1 cellular context compared by ENCODE assay signal in the genomic region with DNA sequence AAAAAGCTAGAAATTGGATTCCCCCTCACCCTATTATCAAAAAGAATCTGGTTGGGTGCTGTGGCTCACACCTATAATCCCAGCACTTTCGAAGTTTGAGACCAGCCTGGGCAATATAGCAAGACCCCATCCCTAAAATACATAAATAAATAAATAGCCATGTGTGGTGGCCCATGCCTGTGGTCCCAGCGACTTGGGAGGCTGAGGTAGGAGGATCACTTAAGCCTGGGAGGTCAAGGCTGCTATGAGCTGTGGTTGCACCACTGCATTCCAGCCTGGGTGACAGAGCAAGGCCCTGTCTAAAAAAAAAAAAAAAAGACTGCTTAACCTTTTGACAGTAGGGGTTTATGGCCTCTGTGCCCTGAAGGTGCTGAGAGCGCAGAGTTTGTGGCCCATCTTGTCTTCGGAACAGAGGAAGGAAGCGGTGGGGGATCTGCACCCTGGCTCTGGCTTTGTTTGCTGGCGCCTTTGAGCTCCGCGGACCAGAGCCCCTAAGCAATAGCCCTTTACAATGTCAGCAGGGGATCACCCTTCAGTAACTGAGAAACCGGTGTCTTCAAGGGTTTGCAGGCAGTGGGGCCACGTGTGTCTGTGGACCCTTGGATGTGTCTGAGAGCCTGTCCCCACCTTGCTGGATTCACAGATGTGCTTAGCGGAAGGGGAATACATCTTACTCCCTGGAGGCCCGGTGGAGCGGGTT.
TF ChIP-seq lines count a peak whose summit lies in the region.

No MANE protein-coding gene starts in this region.

TF ChIP-seq in GM23338, 12 proteins besides CTCF, POLR2A, EP300 and RAD21:
- TF ChIP-seq EZH2 (IDR thresholded peaks at IDR 0.05; ENCODE audit: low read depth, unreplicated experiment) (no peak), CREB1 (CRISPR knock-in tag; IDR thresholded peaks at IDR 0.05; ENCODE audit: low read depth) (no peak), POLR2AphosphoS5 (IDR thresholded peaks at IDR 0.05; ENCODE audit: low read depth) (no peak), ZNF114 (CRISPR knock-in tag; IDR thresholded peaks at IDR 0.05) (no peak), ZNF331 (CRISPR knock-in tag; IDR thresholded peaks at IDR 0.05; ENCODE audit: low read depth) (no peak), EZH2phosphoT487 (IDR thresholded peaks at IDR 0.05; ENCODE audit: unreplicated experiment) (no peak), REST (IDR thresholded peaks at IDR 0.05; ENCODE audit: unreplicated experiment) (no peak), JUNB (IDR thresholded peaks at IDR 0.05; ENCODE audit: unreplicated experiment) (no peak), STAT1 (IDR thresholded peaks at IDR 0.05; ENCODE audit: unreplicated experiment) (no peak), NANOG (IDR thresholded peaks at IDR 0.05; ENCODE audit: borderline replicate concordance) (no peak)
- TF ChIP-seq, protein P1, sequence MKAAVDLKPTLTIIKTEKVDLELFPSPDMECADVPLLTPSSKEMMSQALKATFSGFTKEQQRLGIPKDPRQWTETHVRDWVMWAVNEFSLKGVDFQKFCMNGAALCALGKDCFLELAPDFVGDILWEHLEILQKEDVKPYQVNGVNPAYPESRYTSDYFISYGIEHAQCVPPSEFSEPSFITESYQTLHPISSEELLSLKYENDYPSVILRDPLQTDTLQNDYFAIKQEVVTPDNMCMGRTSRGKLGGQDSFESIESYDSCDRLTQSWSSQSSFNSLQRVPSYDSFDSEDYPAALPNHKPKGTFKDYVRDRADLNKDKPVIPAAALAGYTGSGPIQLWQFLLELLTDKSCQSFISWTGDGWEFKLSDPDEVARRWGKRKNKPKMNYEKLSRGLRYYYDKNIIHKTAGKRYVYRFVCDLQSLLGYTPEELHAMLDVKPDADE (IDR thresholded peaks at IDR 0.05), result no peak
- TF ChIP-seq, protein P2, sequence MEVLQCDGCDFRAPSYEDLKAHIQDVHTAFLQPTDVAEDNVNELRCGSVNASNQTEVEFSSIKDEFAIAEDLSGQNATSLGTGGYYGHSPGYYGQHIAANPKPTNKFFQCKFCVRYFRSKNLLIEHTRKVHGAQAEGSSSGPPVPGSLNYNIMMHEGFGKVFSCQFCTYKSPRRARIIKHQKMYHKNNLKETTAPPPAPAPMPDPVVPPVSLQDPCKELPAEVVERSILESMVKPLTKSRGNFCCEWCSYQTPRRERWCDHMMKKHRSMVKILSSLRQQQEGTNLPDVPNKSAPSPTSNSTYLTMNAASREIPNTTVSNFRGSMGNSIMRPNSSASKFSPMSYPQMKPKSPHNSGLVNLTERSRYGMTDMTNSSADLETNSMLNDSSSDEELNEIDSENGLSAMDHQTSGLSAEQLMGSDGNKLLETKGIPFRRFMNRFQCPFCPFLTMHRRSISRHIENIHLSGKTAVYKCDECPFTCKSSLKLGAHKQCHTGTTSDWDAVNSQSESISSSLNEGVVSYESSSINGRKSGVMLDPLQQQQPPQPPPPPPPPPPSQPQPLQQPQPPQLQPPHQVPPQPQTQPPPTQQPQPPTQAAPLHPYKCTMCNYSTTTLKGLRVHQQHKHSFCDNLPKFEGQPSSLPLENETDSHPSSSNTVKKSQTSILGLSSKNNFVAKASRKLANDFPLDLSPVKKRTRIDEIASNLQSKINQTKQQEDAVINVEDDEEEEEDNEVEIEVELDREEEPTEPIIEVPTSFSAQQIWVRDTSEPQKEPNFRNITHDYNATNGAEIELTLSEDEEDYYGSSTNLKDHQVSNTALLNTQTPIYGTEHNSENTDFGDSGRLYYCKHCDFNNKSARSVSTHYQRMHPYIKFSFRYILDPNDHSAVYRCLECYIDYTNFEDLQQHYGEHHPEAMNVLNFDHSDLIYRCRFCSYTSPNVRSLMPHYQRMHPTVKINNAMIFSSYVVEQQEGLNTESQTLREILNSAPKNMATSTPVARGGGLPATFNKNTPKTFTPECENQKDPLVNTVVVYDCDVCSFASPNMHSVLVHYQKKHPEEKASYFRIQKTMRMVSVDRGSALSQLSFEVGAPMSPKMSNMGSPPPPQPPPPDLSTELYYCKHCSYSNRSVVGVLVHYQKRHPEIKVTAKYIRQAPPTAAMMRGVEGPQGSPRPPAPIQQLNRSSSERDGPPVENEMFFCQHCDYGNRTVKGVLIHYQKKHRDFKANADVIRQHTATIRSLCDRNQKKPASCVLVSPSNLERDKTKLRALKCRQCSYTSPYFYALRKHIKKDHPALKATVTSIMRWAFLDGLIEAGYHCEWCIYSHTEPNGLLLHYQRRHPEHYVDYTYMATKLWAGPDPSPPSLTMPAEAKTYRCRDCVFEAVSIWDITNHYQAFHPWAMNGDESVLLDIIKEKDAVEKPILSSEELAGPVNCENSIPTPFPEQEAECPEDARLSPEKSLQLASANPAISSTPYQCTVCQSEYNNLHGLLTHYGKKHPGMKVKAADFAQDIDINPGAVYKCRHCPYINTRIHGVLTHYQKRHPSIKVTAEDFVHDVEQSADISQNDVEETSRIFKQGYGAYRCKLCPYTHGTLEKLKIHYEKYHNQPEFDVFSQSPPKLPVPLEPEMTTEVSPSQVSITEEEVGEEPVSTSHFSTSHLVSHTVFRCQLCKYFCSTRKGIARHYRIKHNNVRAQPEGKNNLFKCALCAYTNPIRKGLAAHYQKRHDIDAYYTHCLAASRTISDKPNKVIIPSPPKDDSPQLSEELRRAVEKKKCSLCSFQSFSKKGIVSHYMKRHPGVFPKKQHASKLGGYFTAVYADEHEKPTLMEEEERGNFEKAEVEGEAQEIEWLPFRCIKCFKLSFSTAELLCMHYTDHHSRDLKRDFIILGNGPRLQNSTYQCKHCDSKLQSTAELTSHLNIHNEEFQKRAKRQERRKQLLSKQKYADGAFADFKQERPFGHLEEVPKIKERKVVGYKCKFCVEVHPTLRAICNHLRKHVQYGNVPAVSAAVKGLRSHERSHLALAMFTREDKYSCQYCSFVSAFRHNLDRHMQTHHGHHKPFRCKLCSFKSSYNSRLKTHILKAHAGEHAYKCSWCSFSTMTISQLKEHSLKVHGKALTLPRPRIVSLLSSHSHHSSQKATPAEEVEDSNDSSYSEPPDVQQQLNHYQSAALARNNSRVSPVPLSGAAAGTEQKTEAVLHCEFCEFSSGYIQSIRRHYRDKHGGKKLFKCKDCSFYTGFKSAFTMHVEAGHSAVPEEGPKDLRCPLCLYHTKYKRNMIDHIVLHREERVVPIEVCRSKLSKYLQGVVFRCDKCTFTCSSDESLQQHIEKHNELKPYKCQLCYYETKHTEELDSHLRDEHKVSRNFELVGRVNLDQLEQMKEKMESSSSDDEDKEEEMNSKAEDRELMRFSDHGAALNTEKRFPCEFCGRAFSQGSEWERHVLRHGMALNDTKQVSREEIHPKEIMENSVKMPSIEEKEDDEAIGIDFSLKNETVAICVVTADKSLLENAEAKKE (CRISPR knock-in tag; IDR thresholded peaks at IDR 0.05), result no peak
